30 cellular contexts compared by ENCODE assay signal in the genomic region with DNA sequence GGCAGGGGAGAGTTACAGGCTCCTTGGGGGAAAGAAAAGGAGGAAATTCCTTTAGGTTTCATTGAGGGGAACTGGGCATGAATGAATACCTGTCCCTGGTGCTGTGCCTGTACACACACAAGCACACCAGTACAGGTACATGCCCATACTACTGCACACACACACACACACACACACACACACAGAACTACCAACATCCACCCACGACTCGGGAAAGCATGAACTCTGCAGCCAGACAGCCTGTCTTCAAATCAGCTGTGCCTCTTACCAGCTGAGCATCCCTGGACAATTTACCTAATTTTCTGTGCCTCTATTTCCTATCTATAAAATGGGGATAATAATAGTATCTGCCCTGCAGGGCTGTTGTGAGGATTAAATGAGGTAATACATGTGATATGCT. TPM values are rescaled to one million over a fixed set of nuclear protein-coding genes. Genes with fewer than 3 reads are reported as not detected.
"Had no signal": no experiment of that assay in that cellular context is flagged by ENCODE, and none has a peak within 500 bp of the region (broad histone marks: within the 10 kb centered on the region; RNA-seq: fewer than 3 reads in every experiment).

No MANE protein-coding gene starts in this region.

- H3K36me3 Mint-ChIP-seq: mesothelial cell of epicardium; naive thymus-derived CD8-positive, alpha-beta T cell had no signal

- H3K4me1 Mint-ChIP-seq: mesothelial cell of epicardium had no signal

- H3K4me1 ChIP-seq: left lung, lower lobe of right lung had no signal

- H3K4me3 Mint-ChIP-seq: effector memory CD8-positive, alpha-beta T cell; endodermal cell; mesothelial cell of epicardium; naive B cell; naive thymus-derived CD8-positive, alpha-beta T cell had no signal

- H3K9me3 Mint-ChIP-seq: effector memory CD8-positive, alpha-beta T cell; endodermal cell; mesothelial cell of epicardium had no signal

- DNase-seq: dermis blood vessel endothelial cell; effector CD8-positive, alpha-beta T cell; effector memory CD8-positive, alpha-beta T cell; erythroblast; esophagus squamous epithelium; foreskin fibroblast; foreskin melanocyte; head of caudate nucleus; heart right ventricle; hippocampal formation; left cardiac atrium; left lung; left ventricle myocardium superior; lower lobe of right lung; mesenchymal stem cell; mucosa of descending colon; naive B cell; naive thymus-derived CD8-positive, alpha-beta T cell had no signal

- H3K27ac ChIP-seq: coronary artery, epithelial cell of prostate, esophagus squamous epithelium, gastroesophageal sphincter, heart right ventricle, left lung, lower lobe of right lung had no signal

- H3K4me3 ChIP-seq: coronary artery, esophagus squamous epithelium, gastroesophageal sphincter, heart right ventricle, left lung, lower lobe of right lung, mucosa of descending colon had no signal

- H3K27ac Mint-ChIP-seq: effector memory CD8-positive, alpha-beta T cell; endodermal cell; mesothelial cell of epicardium had no signal

- H3K36me3 ChIP-seq: esophagus squamous epithelium, gastroesophageal sphincter, heart right ventricle, left lung, lower lobe of right lung had no signal

- H3K9me3 ChIP-seq: esophagus squamous epithelium, gastroesophageal sphincter, heart right ventricle, left lung, lower lobe of right lung, mucosa of descending colon had no signal

- FAIRE-seq: colon, endometrium, islet of Langerhans, keratinocyte had no signal

RNA-seq across cellular contexts. Expression of gene GRIK3, which starts 7.2 kb away (rescaled TPM):
- total RNA-seq: dermis blood vessel endothelial cell; lung microvascular endothelial cell; mesenteric fat pad; mesothelial cell of epicardium; myocyte; naive thymus-derived CD8-positive, alpha-beta T cell had no signal
